ENCODE assay signal across 8 cellular contexts in genomic region chr1:87325982-87326738, GRCh38. TPM values are rescaled to one million over a fixed set of nuclear protein-coding genes. Genes with fewer than 3 reads are reported as not detected.
DNase-seq lines count a peak whose midpoint lies in the region; ATAC-seq, FAIRE-seq and TF ChIP-seq lines count a peak whose summit lies in the region.

No MANE protein-coding gene starts in this region.

- TF ChIP-seq POLR2A in GM12878 (IDR thresholded peaks at IDR 0.05; ENCODE audit: low read depth, low read length) (no peak), tibial nerve (IDR thresholded peaks at IDR 0.05) (no peak)

- BruUV-seq in GM12878 (replicated peaks; lab: Mats Ljungman, UMichigan): no TSS peak

- H3K18ac ChIP-seq in neuronal stem cell (ENCODE audit: low read length): no peak overlapping the region

- H2BK120ac ChIP-seq in neuronal stem cell (ENCODE audit: low read depth, low read length): no peak overlapping the region

- intact Hi-C loops in GM12878 (cut with micrococcal nuclease; ENCODE audit: unreplicated experiment): loop anchor here (1.0 to 10.0 kb wide), 4 partner anchors 174 to 941 kb away; no protein-coding TSS in a partner anchor

- H3K4me3 ChIP-seq in GM12878 (no peak overlapping the region), tibial nerve (no peak overlapping the region), neuronal stem cell (ENCODE audit: low read length in 2 of 2) (no peak overlapping the region)

- no peak overlapping the region for H3K4me2 ChIP-seq in GM12878 (ENCODE audit: control insufficient read depth, insufficient read depth)
- H3K4me2 ChIP-seq in neuronal stem cell (ENCODE audit: insufficient read depth, low read length, poor library complexity, severe bottlenecking): no peak overlapping the region

- H3K79me1 ChIP-seq in neuronal stem cell (ENCODE audit: low read depth, low read length): no peaks in the 10 kb centered on the region

- DNase-seq in NCI-H2171 treated with DMSO at 0.1 percent for 48 hours (lab: John Stamatoyannopoulos, UW) (peak; percentile 37), NCI-H2171 (lab: John Stamatoyannopoulos, UW) (no peak), OCI-M2 (lab: John Stamatoyannopoulos, UW; ENCODE audit: unreplicated experiment) (peak; percentile 48), GM12878 (ENCODE audit: low read depth, low spot score) (no peak), left lobe of liver (ENCODE audit: low spot score) (no peak), tibial nerve (ENCODE audit: low spot score in 2 of 2) (peak in 1 of 2 donors; percentile 69), neuronal stem cell (ENCODE audit: low spot score) (no peak)

- H3K27me3 ChIP-seq in GM12878 (replicated peaks in 1 of 2; ENCODE audit: control insufficient read depth in 2 of 2, insufficient read depth in 2 of 2, low read length in 1 of 2) (no peaks in the 10 kb centered on the region; a peak in 1 of 4 replicates), tibial nerve (no peaks in the 10 kb centered on the region), neuronal stem cell (ENCODE audit: control insufficient read depth in 3 of 3, insufficient read depth in 3 of 3, low read depth in 1 of 3, low read length in 3 of 3) (peaks cover 0 to 7% (median 0%) of the 10 kb centered on the region in 3 experiments)

- peak; percentile 86 for FAIRE-seq in GM12878 (lab: Jason Lieb, UNC)

- no peak overlapping the region for H2BK15ac ChIP-seq in neuronal stem cell (ENCODE audit: low read length)

- peaks cover 18% of the 10 kb centered on the region for H3K79me2 ChIP-seq in GM12878 (ENCODE audit: control insufficient read depth, insufficient read depth, low read length)

- H2AFZ ChIP-seq in GM12878 (ENCODE audit: control insufficient read depth, low read depth, low read length) (no peak overlapping the region), neuronal stem cell (ENCODE audit: low read length) (no peak overlapping the region)

- no peak overlapping the region for H3K23ac ChIP-seq in neuronal stem cell (ENCODE audit: low read depth, low read length, poor library complexity)

- no peak overlapping the region for H4K91ac ChIP-seq in neuronal stem cell (ENCODE audit: low read depth, low read length, poor library complexity)

- RAD21 ChIA-PET in GM12878 (lab: Charles Lee; ENCODE audit: unreplicated experiment): interaction anchor here (0.7 to 3.6 kb wide), 13 partner anchors 9 to 628 kb away, joined by 3 to 26 read pairs (median 4); no protein-coding TSS in a partner anchor

- H4K20me1 ChIP-seq in GM12878 (ENCODE audit: control insufficient read depth, insufficient read depth): no peaks in the 10 kb centered on the region

- no peak overlapping the region for H4K8ac ChIP-seq in neuronal stem cell (ENCODE audit: low read depth, low read length)

- TF ChIP-seq CTCF in GM12878 (IDR thresholded peaks at IDR 0.05 in 2 of 3, conservative IDR thresholded peaks at IDR 0.05 in 1 of 3; ENCODE audit: control insufficient read depth in 2 of 3, extremely low read depth in 1 of 3, insufficient read depth in 1 of 3, low read depth in 3 of 3, low read length in 3 of 3): peak; percentile 61 to 77 (median 75)
- TF ChIP-seq CTCF in tibial nerve (IDR thresholded peaks at IDR 0.05): peak; percentile 70 to 82 (median 80)

- SMC1A ChIA-PET in GM12878 (lab: Charles Lee; ENCODE audit: uncharacterized antibody, unreplicated experiment): interaction anchor here (0.8 to 2.6 kb wide), 19 partner anchors 8 to 735 kb away, joined by 3 to 30 read pairs (median 4); no protein-coding TSS in a partner anchor

- POLR2A ChIA-PET in GM12878 (lab: Charles Lee): no interaction called here

- TF ChIP-seq RAD21 in Ishikawa (IDR thresholded peaks at IDR 0.05; ENCODE audit: low read depth): peak; percentile 79
- peak; percentile 83 for TF ChIP-seq RAD21 in GM12878 (IDR thresholded peaks at IDR 0.05; ENCODE audit: insufficient read depth, low read depth, low read length)

- no peak overlapping the region for H3K9ac ChIP-seq in GM12878 (ENCODE audit: control insufficient read depth, insufficient read depth, low read length)
- H3K9ac ChIP-seq in neuronal stem cell (ENCODE audit: low read depth, low read length, poor library complexity): no peak overlapping the region

- TF ChIP-seq EP300 in Ishikawa (IDR thresholded peaks at IDR 0.05; ENCODE audit: borderline replicate concordance) (no peak), GM12878 (IDR thresholded peaks at IDR 0.05; ENCODE audit: borderline replicate concordance in 1 of 2, control insufficient read depth in 1 of 2, low read depth in 2 of 2, low read length in 2 of 2) (no peak), tibial nerve (IDR thresholded peaks at IDR 0.05) (no peak)

- WGBS in GM12878 (ENCODE audit: insufficient coverage, insufficient replicate concordance, low lambda C conversion rate, missing lambda C conversion rate): 38% methylated on average over 10 of the region's 10 CpGs
- 50 to 53% methylated on average over 10 of the region's 10 CpGs for WGBS in tibial nerve, 2 donors
- no CpG with 5 or more reads among the region's 10 CpGs for WGBS in neuronal stem cell (ENCODE audit: extremely low coverage in 2 of 2, insufficient read length in 2 of 2, insufficient replicate concordance in 1 of 2), 2 donors

- H3K36me3 ChIP-seq in GM12878 (ENCODE audit: control insufficient read depth in 2 of 2, insufficient read depth in 2 of 2, low read length in 1 of 2): no peaks in the 10 kb centered on the region
- H3K36me3 ChIP-seq in tibial nerve: no peaks in the 10 kb centered on the region
- H3K36me3 ChIP-seq in neuronal stem cell (replicated peaks in 1 of 2; ENCODE audit: control insufficient read depth in 2 of 2, insufficient read depth in 2 of 2, low read length in 2 of 2): no peaks in the 10 kb centered on the region

- no peak overlapping the region for H2BK12ac ChIP-seq in neuronal stem cell (ENCODE audit: low read length)

- H2BK5ac ChIP-seq in neuronal stem cell (ENCODE audit: low read length): no peak overlapping the region

- H3K4me1 ChIP-seq in GM12878 (ENCODE audit: control insufficient read depth, insufficient read depth, low read length) (no peaks in the 10 kb centered on the region), tibial nerve (peaks cover 0 to 14% (median 0%) of the 10 kb centered on the region in 4 donors), neuronal stem cell (ENCODE audit: control insufficient read depth in 2 of 2, insufficient read depth in 1 of 2, low read depth in 1 of 2, low read length in 2 of 2) (peaks cover 2 to 5% of the 10 kb centered on the region in 2 donors)

- CTCF ChIA-PET in GM12878 (lab: Yijun Ruan, JAX): interaction anchor here (0.6 to 6.0 kb wide), 31 partner anchors 8 to 1511 kb away, joined by 3 to 70 read pairs (median 4); no protein-coding TSS in a partner anchor

- no peak overlapping the region for H2AK5ac ChIP-seq in neuronal stem cell (ENCODE audit: low read depth, low read length)

- in situ Hi-C loops in GM12878 (cut with MboI): loop anchor here (5.0 to 10.0 kb wide), 2 partner anchors 626 to 729 kb away; no protein-coding TSS in a partner anchor

- H3K9me3 ChIP-seq in GM12878 (replicated peaks; ENCODE audit: control insufficient read depth, insufficient read depth, low read length) (no peaks in the 10 kb centered on the region), tibial nerve (no peaks in the 10 kb centered on the region), neuronal stem cell (replicated peaks in 1 of 2; ENCODE audit: control insufficient read depth in 2 of 2, insufficient read depth in 1 of 2, low read depth in 1 of 2, low read length in 2 of 2) (no peaks in the 10 kb centered on the region)

- no peak overlapping the region for H3K4ac ChIP-seq in neuronal stem cell (ENCODE audit: low read length)

- no peak overlapping the region for H3K27ac ChIP-seq in GM12878 (ENCODE audit: control insufficient read depth, insufficient read depth)
- peak overlapping the region in 1 of 4 donors; percentile 99 for H3K27ac ChIP-seq in tibial nerve
- H3K27ac ChIP-seq in neuronal stem cell (replicated peaks; ENCODE audit: low read length): no peak overlapping the region

- no peak overlapping the region for H3K14ac ChIP-seq in neuronal stem cell (ENCODE audit: low read length)

- 0 out of 3 replicates have a peak, but pooled peaks have one; percentile 5 for ATAC-seq in GM12878
- ATAC-seq in left lobe of liver: peak; percentile 24

TF ChIP-seq in Ishikawa, 13 proteins besides CTCF, POLR2A, EP300 and RAD21:
- TF ChIP-seq YY1 (IDR thresholded peaks at IDR 0.05; ENCODE audit: low read depth) (no peak), TEAD4 (IDR thresholded peaks at IDR 0.05) (peak; percentile 54; the same call in 1 of the 2 replicates)

TF ChIP-seq in GM12878, 131 proteins besides CTCF, POLR2A, EP300 and RAD21 (continues in another document):
- TF ChIP-seq RUNX3 (IDR thresholded peaks at IDR 0.05; ENCODE audit: low read length): peak; percentile 38; the same call in 1 of the 2 replicates
- no peak for TF ChIP-seq EZH2 (IDR thresholded peaks at IDR 0.05; ENCODE audit: borderline replicate concordance, control insufficient read depth, low read depth, low read length)
- TF ChIP-seq SMC3 (IDR thresholded peaks at IDR 0.05; ENCODE audit: borderline replicate concordance, low read length): peak; percentile 81
- TF ChIP-seq CEBPB (IDR thresholded peaks at IDR 0.05; ENCODE audit: borderline replicate concordance in 1 of 2, low read depth in 2 of 2, low read length in 2 of 2): 0 out of 4 replicates have a peak, but pooled peaks of 1 of the 2 experiments have one; percentile 41
- no peak for TF ChIP-seq MEF2B (IDR thresholded peaks at IDR 0.05; ENCODE audit: partially characterized antibody, poor library complexity, severe bottlenecking)
- no peak for TF ChIP-seq POLR2AphosphoS2 (IDR thresholded peaks at IDR 0.05; ENCODE audit: low read depth, low read length)
- no peak for TF ChIP-seq TARDBP (IDR thresholded peaks at IDR 0.05; ENCODE audit: borderline replicate concordance)

RNA-seq across cellular contexts. Expression of gene LMO4, which starts 2.5 kb away (rescaled TPM):
- total RNA-seq in GM12878 (2013; cell fraction: nucleolus; rRNA removed): 8.4 and 11.3 TPM in 2 replicates
- total RNA-seq in GM12878 (2014; rRNA removed): 22.5 and 23.4 TPM in 2 replicates
- 18.9 and 19.4 TPM in 2 replicates for total RNA-seq in GM12878 (2014; rRNA removed; fragmentation: Illumina TruSeq; extraction: Trizol)
- total RNA-seq in GM12878 (2021): 27.9 and 30.8 TPM in 2 replicates
- 13.0 TPM for polyA plus RNA-seq in GM12878 (2011; ENCODE audit: low read depth)
- 70.5 and 76.6 TPM in 2 replicates for polyA plus RNA-seq in GM12878 (2011; rRNA removed)
- 51.7 and 62.3 TPM in 2 replicates for polyA plus RNA-seq in GM12878 (2011; cell fraction: cytosol; rRNA removed)
- polyA plus RNA-seq in GM12878 (2011; cell fraction: nucleus; rRNA removed): 82.7 and 110 TPM in 2 replicates
- 18.6 and 23.4 TPM in 2 replicates for polyA plus RNA-seq in GM12878 (2012)
- polyA plus RNA-seq in GM12878 (2014; fragmentation: Illumina TruSeq; extraction: Trizol): 22.6 and 25.2 TPM in 2 replicates
- polyA plus RNA-seq in GM12878 (2014; fragmentation: Nextera tagmentation; extraction: Ambion mirVana): 1 to 10 TPM; 3.8 to 5.7 TPM
- polyA plus RNA-seq in GM12878 (2014; rRNA removed): 30.4 and 35.3 TPM in 2 replicates
- polyA plus RNA-seq in GM12878 (2016; fragmentation: Nextera tagmentation; extraction: Ambion mirVana): 1 to 10 TPM; 8.4 to 8.5 TPM
- polyA minus RNA-seq in GM12878 (2011; rRNA and poly(A)+ RNA removed): 42.7 and 46.4 TPM in 2 replicates
- 13.8 and 14.9 TPM in 2 replicates for polyA minus RNA-seq in GM12878 (2011; cell fraction: cytosol; rRNA and poly(A)+ RNA removed)
- 24.2 and 34.6 TPM in 2 replicates for polyA minus RNA-seq in GM12878 (2011; cell fraction: nucleus; rRNA and poly(A)+ RNA removed)
- total RNA-seq in left lobe of liver: 17.7 TPM
- 10 to 100 TPM; 34.7 to 43.2 (median 40.7) TPM for total RNA-seq in tibial nerve
- polyA plus RNA-seq in neuronal stem cell (2013, experiment 1 of 2): 111 TPM
- 116 TPM for polyA plus RNA-seq in neuronal stem cell (2013, experiment 2 of 2)

Comparison
In these comparisons a context has a peak if more than half of its experiments do, and no peak if none do; other contexts are left out.
1. DNase-seq: peak in NCI-H2171 treated with DMSO at 0.1 percent for 48 hours (single experiment) and OCI-M2 (single experiment); none in NCI-H2171 (single experiment), GM12878 (single experiment), left lobe of liver (single experiment) and neuronal stem cell (single experiment).